ENCODE assay signal across 17 cellular contexts in the genomic region with DNA sequence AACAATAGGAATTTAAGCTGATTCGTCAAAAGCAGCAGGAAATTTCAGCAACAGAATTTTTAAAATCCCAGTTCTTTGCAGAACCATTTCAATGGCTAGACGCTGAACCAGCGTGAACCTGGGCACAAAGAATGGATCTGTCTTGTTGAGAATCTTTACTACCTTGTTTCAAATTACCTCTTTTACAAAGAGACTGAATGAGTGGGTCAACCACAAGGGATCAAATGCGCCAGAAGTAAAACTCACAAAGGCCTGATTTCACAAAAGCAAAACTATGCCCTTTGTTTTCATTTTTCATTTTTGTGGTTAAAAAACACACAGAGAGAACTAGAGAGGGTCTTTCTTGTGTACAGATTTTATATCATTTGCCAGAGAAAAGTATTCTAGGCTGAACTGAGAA. TPM values are rescaled to one million over a fixed set of nuclear protein-coding genes. Genes with fewer than 3 reads are reported as not detected.
"Had no signal": no experiment of that assay in that cellular context is flagged by ENCODE, and none has a peak within 500 bp of the region (broad histone marks: within the 10 kb centered on the region; RNA-seq: fewer than 3 reads in every experiment).

No MANE protein-coding gene starts in this region.

- DNase-seq: activated CD4-positive, alpha-beta T cell treated with anti-CD3 and anti-CD28 coated beads for 1 hour; activated CD4-positive, alpha-beta T cell treated with anti-CD3 and anti-CD28 coated beads, Interleukin-2, amount 50 U/mL, for 48 hours; activated CD8-positive, alpha-beta memory T cell treated with anti-CD3 and anti-CD28 coated beads, Interleukin-2, amount 10 ng/mL, durations not matched to agents 7 days and 5 days; activated effector memory CD4-positive, alpha-beta T cell treated with Interleukin-2 at 50 U/mL for 16 hours; activated T-cell treated with anti-CD3 and anti-CD28 coated beads, Interleukin-2, amount 50 U/mL, for 24 hours; foreskin keratinocyte; stimulated activated CD4-positive, alpha-beta T cell treated with anti-CD3 and anti-CD28 coated beads, Interleukin-15, amount 100 ng/mL, for 24 hours; stimulated activated CD4-positive, alpha-beta T cell treated with anti-CD3 and anti-CD28 coated beads, Interleukin-4, amount 100 ng/mL, for 24 hours; stomach had no signal

- H3K36me3 ChIP-seq: stomach, thoracic aorta had no signal

- H3K4me3 ChIP-seq: stomach, thoracic aorta had no signal

- H3K9me3 ChIP-seq: thoracic aorta had no signal

- H3K27me3 ChIP-seq: foreskin keratinocyte, stomach had no signal

- H3K4me1 ChIP-seq: foreskin keratinocyte, stomach had no signal

- ATAC-seq: activated CD8-positive, alpha-beta memory T cell treated with anti-CD3 and anti-CD28 coated beads, Interleukin-2, amount 10 ng/mL, durations not matched to agents 7 days and 5 days; foreskin keratinocyte; left lobe of liver; natural killer cell treated with Interleukin-12 subunit alpha and Interleukin-12 subunit beta and Interleukin-15 and Interleukin-18, amount 100 ng/mL, for 72 hours had no signal

- H3K27ac ChIP-seq: foreskin keratinocyte, stomach, thoracic aorta had no signal

- FAIRE-seq: bronchial epithelial cell had no signal

RNA-seq across cellular contexts. Expression of gene TMEM132D, which starts 30.4 kb away (rescaled TPM):
- total RNA-seq: activated CD8-positive, alpha-beta memory T cell treated with anti-CD3 and anti-CD28 coated beads, Interleukin-2, amount 10 ng/mL, durations not matched to agents 7 days and 5 days; bronchial epithelial cell; foreskin keratinocyte; left lobe of liver; mucosa of gallbladder; natural killer cell treated with Interleukin-12 subunit alpha and Interleukin-12 subunit beta and Interleukin-15 and Interleukin-18, amount 100 ng/mL, for 72 hours; omental fat pad; pulmonary artery endothelial cell; thoracic aorta had no signal
- polyA plus RNA-seq: foreskin keratinocyte, stomach, urinary bladder had no signal
